In genomic region chr20:57351042-57351783, GRCh38 we compare ENCODE assay signal across 8 cellular contexts. TPM values are rescaled to one million over a fixed set of nuclear protein-coding genes. Genes with fewer than 3 reads are reported as not detected.
DNase-seq lines count a peak whose midpoint lies in the region; ATAC-seq and TF ChIP-seq lines count a peak whose summit lies in the region.

Gene RAE1, plus strand, starts transcription at chr20:57351255. Its CDS starts 2,784 bp downstream, at chr20:57354039.

- peaks cover 14% of the 10 kb centered on the region for H3K4me1 Mint-ChIP-seq in nephron

- DNase-seq in DMS79 treated with DMSO at 0.1 percent for 48 hours (lab: John Stamatoyannopoulos, UW) (peak; percentile 79), GOT3 (lab: John Stamatoyannopoulos, UW) (peak; percentile 82), M059J (ENCODE audit: low read depth) (peak; percentile 95), fibroblast of the aortic adventitia (ENCODE audit: low read depth) (peak; percentile 92)
- DNase-seq in activated T-helper 9 cell treated with anti-CD3 and anti-CD28 coated beads, Interleukin-2, amount 50 U/mL, for 16 hours (ENCODE audit: low read depth), result peak; percentile 86
- DNase-seq in stimulated activated naive CD8-positive, alpha-beta T cell treated with anti-CD3 and anti-CD28 coated beads, Interleukin-15, Interleukin-2, amounts not matched to agents 100 U/mL and 50 U/mL, for 24 hours, result peak; percentile 93

- H3K27me3 Mint-ChIP-seq in nephron (ENCODE audit: low read depth), result no peaks in the 10 kb centered on the region

- no peaks in the 10 kb centered on the region for H3K9me3 Mint-ChIP-seq in nephron

- peak; percentile 80 for ATAC-seq in stimulated activated naive CD8-positive, alpha-beta T cell treated with anti-CD3 and anti-CD28 coated beads, Interleukin-15, Interleukin-2, amounts not matched to agents 100 U/mL and 50 U/mL, for 24 hours

- peak; percentile 85 for TF ChIP-seq POLR2A in Raji (IDR thresholded peaks at IDR 0.05; ENCODE audit: insufficient read depth, low read depth, low read length)

- peak within 1 kb of the TSS; percentile 87 for H3K4me3 ChIP-seq in fibroblast of the aortic adventitia (ENCODE audit: low read depth, low read length)

- peak within 1 kb of the TSS; percentile 90 to 95 (median 95) for H3K4me3 Mint-ChIP-seq in nephron

- TF ChIP-seq CTCF in fibroblast of the aortic adventitia (IDR thresholded peaks at IDR 0.05; ENCODE audit: insufficient read depth, low read length), result no peak
- no peak for TF ChIP-seq CTCF in nephron (IDR thresholded peaks at IDR 0.05; ENCODE audit: unreplicated experiment in 3 of 3)

- H3K36me3 Mint-ChIP-seq in nephron (ENCODE audit: low read depth), result peaks cover 24% of the 10 kb centered on the region

- peak within 1 kb of the TSS; percentile 60 to 90 (median 84) for H3K27ac Mint-ChIP-seq in nephron

RNA-seq across cellular contexts. Expression of gene RAE1, which starts in this region (rescaled TPM):
- 69.8 and 94.2 TPM in 2 replicates for total RNA-seq in M059J (2014; rRNA removed; shearing (Covaris generic))
- total RNA-seq in fibroblast of the aortic adventitia (ENCODE audit: low replicate concordance), result 24.8 and 26.9 TPM in 2 replicates

Comparison
In these comparisons a context has a peak if more than half of its experiments do, and no peak if none do; other contexts are left out.
1. Peak in every context shown above with its lines: DNase-seq, ATAC-seq and H3K4me3 ChIP-seq.